In the genomic region with DNA sequence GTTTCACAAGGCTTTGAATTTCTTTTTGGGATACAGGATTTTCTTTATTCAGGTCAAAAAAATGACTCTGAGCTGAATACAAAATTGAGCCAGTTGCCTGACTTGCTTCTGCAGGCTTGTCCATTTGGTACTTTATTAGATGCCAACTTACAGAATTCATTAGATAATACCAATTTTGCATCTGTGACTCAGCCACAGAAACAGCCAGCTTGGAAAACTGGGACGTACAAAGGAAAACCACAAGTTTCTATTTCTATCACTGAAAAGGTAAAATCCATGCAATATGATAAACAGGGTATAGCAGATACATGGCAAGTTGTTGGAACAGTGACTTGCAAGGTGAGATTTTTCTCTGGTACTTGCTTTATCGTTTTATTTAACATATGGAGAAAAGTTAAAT, we compare ENCODE assay signal across 15 cellular contexts. TPM values are rescaled to one million over a fixed set of nuclear protein-coding genes. Genes with fewer than 3 reads are reported as not detected.
DNase-seq lines count a peak whose midpoint lies in the region; ATAC-seq and TF ChIP-seq lines count a peak whose summit lies in the region.
"Had no signal": no experiment of that assay in that cellular context is flagged by ENCODE, and none has a peak within 500 bp of the region (broad histone marks: within the 10 kb centered on the region; RNA-seq: fewer than 3 reads in every experiment).

No MANE protein-coding gene starts in this region.

- TF ChIP-seq CTCF in gastrocnemius medialis (IDR thresholded peaks at IDR 0.05 in 4 of 5, conservative IDR thresholded peaks at IDR 0.05 in 1 of 5): no peak

- H3K36me3 ChIP-seq in gastrocnemius medialis: peaks cover 0 to 14% of the 10 kb centered on the region in 2 donors

- H3K4me3 ChIP-seq in gastrocnemius medialis: no peak overlapping the region
- H3K4me3 ChIP-seq: GM23338 had no signal

- no peak overlapping the region for H3K27ac ChIP-seq in gastrocnemius medialis
- H3K27ac ChIP-seq: C4-2B had no signal

- ATAC-seq in HG03342 (IDR thresholded peaks at IDR 0.05; ENCODE audit: unreplicated experiment) (no peak), gastrocnemius medialis (no peak)
- ATAC-seq: GM23338, HepG2 had no signal

- intact Hi-C loops in gastrocnemius medialis (cut with DNase I; ENCODE audit: low total_unique reads): no loop called here

- TF ChIP-seq POLR2A in gastrocnemius medialis (IDR thresholded peaks at IDR 0.05): no peak

- peaks cover 24 to 27% of the 10 kb centered on the region in 2 donors for H3K4me1 ChIP-seq in gastrocnemius medialis

- peak; percentile 41 for DNase-seq in M059J (ENCODE audit: low read depth)
- DNase-seq in astrocyte of the hippocampus (ENCODE audit: low read depth, low spot score): peak; percentile 55
- DNase-seq in non-pigmented ciliary epithelial cell (ENCODE audit: low read depth): peak; percentile 11
- DNase-seq in OCI-M2 (lab: John Stamatoyannopoulos, UW; ENCODE audit: unreplicated experiment): no peak
- DNase-seq in gastrocnemius medialis: no peak
- DNase-seq: ACHN; AML-193; Caco-2; CD4-positive, alpha-beta T cell; GF-D8; HCEC 1CT had no signal

- H3K27me3 ChIP-seq in gastrocnemius medialis: no peaks in the 10 kb centered on the region

- in situ Hi-C loops in gastrocnemius medialis (cut with MboI; ENCODE audit: low sequenced_read_pairs in 4 of 4): no loop called here

- no peaks in the 10 kb centered on the region for H3K9me3 ChIP-seq in gastrocnemius medialis
- H3K9me3 ChIP-seq: Caco-2 had no signal

RNA-seq across cellular contexts. Expression of gene AP5M1, which starts 5.8 kb away (rescaled TPM):
- total RNA-seq in M059J (2014; rRNA removed; shearing (Covaris generic)): 39.5 and 46.9 TPM in 2 replicates
- total RNA-seq in gastrocnemius medialis: 10 to 100 TPM; 17.3 to 36.0 (median 27.7) TPM

RNA-seq across cellular contexts. Expression of gene EXOC5, which starts 5.8 kb away (rescaled TPM):
- total RNA-seq in M059J (2014; rRNA removed; shearing (Covaris generic)): 31.2 and 49.1 TPM in 2 replicates
- total RNA-seq in gastrocnemius medialis: 10 to 100 TPM; 34.6 to 61.9 (median 43.2) TPM

Comparison
In these comparisons a context has a peak if more than half of its experiments do, and no peak if none do; other contexts are left out.
1. DNase-seq: peak in M059J (single experiment), astrocyte of the hippocampus (single experiment) and non-pigmented ciliary epithelial cell (single experiment); none in OCI-M2 (single experiment) and gastrocnemius medialis (0 of 2).